29 cellular contexts compared by ENCODE assay signal in genomic region chrX:5399403-5399802, GRCh38.
"Had no signal": no experiment of that assay in that cellular context is flagged by ENCODE, and none has a peak within 500 bp of the region (broad histone marks: within the 10 kb centered on the region; RNA-seq: fewer than 3 reads in every experiment).

No MANE protein-coding gene starts in this region.

- H3K36me3 ChIP-seq: ascending aorta, cardiac muscle cell, colonic mucosa, gastrocnemius medialis, pancreas, stomach, thyroid gland, upper lobe of right lung had no signal

- H3K4me1 ChIP-seq: ascending aorta, colonic mucosa, gastrocnemius medialis, pancreas, psoas muscle, stomach, thyroid gland, upper lobe of right lung had no signal

- H3K27me3 ChIP-seq: ascending aorta, cardiac muscle cell, colonic mucosa, gastrocnemius medialis, pancreas, stomach, thyroid gland, upper lobe of right lung had no signal

- ATAC-seq: gastrocnemius medialis; left cardiac atrium; pancreas; psoas muscle; stimulated activated naive B cell treated with anti-CD40 and anti-IgM and Interleukin-4, amounts not matched to agents 10 μg/mL and 1 μg/mL and 100 μg/mL, for 72 hours; upper lobe of right lung had no signal

- H3K27ac ChIP-seq: ascending aorta, cardiac muscle cell, colonic mucosa, gastrocnemius medialis, pancreas, psoas muscle, stomach, thyroid gland, upper lobe of right lung had no signal

- H3K4me3 ChIP-seq: ascending aorta, cardiac muscle cell, colonic mucosa, gastrocnemius medialis, pancreas, psoas muscle, stomach, thyroid gland, upper lobe of right lung had no signal

- H3K9me3 ChIP-seq: ascending aorta, colonic mucosa, gastrocnemius medialis, pancreas, psoas muscle, stomach, thyroid gland, upper lobe of right lung had no signal

- DNase-seq: activated CD4-positive, alpha-beta memory T cell treated with anti-CD3 and anti-CD28 coated beads for 36 hours; activated CD4-positive, alpha-beta T cell treated with anti-CD3 and anti-CD28 coated beads, Interleukin-2, amount 10 ng/mL, durations not matched to agents 24 days and 14 days; activated CD4-positive, CD25-positive, alpha-beta regulatory T cell treated with anti-CD3 and anti-CD28 coated beads, Interleukin-2, amount 50 U/mL, for 72 hours; activated CD8-positive, alpha-beta memory T cell treated with anti-CD3 and anti-CD28 coated beads, Interleukin-2, amount 50 U/mL, for 4 hours; activated gamma-delta T cell; activated naive CD4-positive, alpha-beta T cell treated with anti-CD3 and anti-CD28 coated beads, Interleukin-2, amount 10 ng/mL, durations not matched to agents 7 days and 5 days; activated naive CD8-positive, alpha-beta T cell treated with anti-CD3 and anti-CD28 coated beads, Interleukin-2, amount 10 ng/mL, durations not matched to agents 7 days and 5 days; activated T-cell treated with anti-CD3 and anti-CD28 coated beads, Interleukin-2, amount 50 U/mL, for 1 hour; cerebellar nuclear complex; colonic mucosa; effector CD8-positive, alpha-beta T cell; gastrocnemius medialis; head of caudate nucleus; hippocampal formation; left cardiac atrium; mammary epithelial cell; naive B cell; nucleus accumbens; pancreas; stimulated activated CD4-positive, alpha-beta T cell treated with anti-CD3 and anti-CD28 coated beads, Interleukin-15, amount 100 ng/mL, for 24 hours; stimulated activated CD4-positive, alpha-beta T cell treated with anti-CD3 and anti-CD28 coated beads, Interleukin-2, amount 100 ng/mL, for 24 hours; stimulated activated naive B cell treated with anti-CD40 and anti-IgM and Interleukin-4, amounts not matched to agents 10 μg/mL and 1 μg/mL and 100 μg/mL, for 72 hours; stomach; T1000; thyroid gland; upper lobe of right lung had no signal
